In genomic region chr11:47583844-47584243, GRCh38 we compare ENCODE assay signal across 26 cellular contexts. TPM values are rescaled to one million over a fixed set of nuclear protein-coding genes. Genes with fewer than 3 reads are reported as not detected.
DNase-seq lines count a peak whose midpoint lies in the region; ATAC-seq and TF ChIP-seq lines count a peak whose summit lies in the region.
"Had no signal": no experiment of that assay in that cellular context is flagged by ENCODE, and none has a peak within 500 bp of the region (broad histone marks: within the 10 kb centered on the region; RNA-seq: fewer than 3 reads in every experiment).

No MANE protein-coding gene starts in this region.

- CTCF ChIA-PET in CD4-positive, alpha-beta T cell (lab: Charles Lee) = no interaction called here
- CTCF ChIA-PET in HEK293 (lab: Yijun Ruan, JAX) = no interaction called here

- H3K36me3 Mint-ChIP-seq in CD4-positive, alpha-beta T cell (ENCODE audit: low read depth) = peaks cover 53% of the 10 kb centered on the region
- H3K36me3 Mint-ChIP-seq in brain = peaks cover 56% of the 10 kb centered on the region
- peaks cover 38% of the 10 kb centered on the region for H3K36me3 Mint-ChIP-seq in stimulated activated memory B cell treated with anti-CD40 and anti-IgM and Interleukin-4, amounts not matched to agents 10 μg/mL and 1 μg/mL and 100 μg/mL, for 72 hours

- TF ChIP-seq CTCF in CD4-positive, alpha-beta T cell (IDR thresholded peaks at IDR 0.05) = no peak
- TF ChIP-seq CTCF in HEK293 (tag by site-specific recombination; IDR thresholded peaks at IDR 0.05) (no peak), brain (conservative IDR thresholded peaks at IDR 0.05) (no peak)

- peak overlapping the region; percentile 54 for H3K4me3 Mint-ChIP-seq in CD4-positive, alpha-beta T cell
- H3K4me3 Mint-ChIP-seq in brain = peak overlapping the region in 1 of 5 experiments; percentile 75
- H3K4me3 Mint-ChIP-seq in stimulated activated memory B cell treated with anti-CD40 and anti-IgM and Interleukin-4, amounts not matched to agents 10 μg/mL and 1 μg/mL and 100 μg/mL, for 72 hours = no peak overlapping the region

- no peaks in the 10 kb centered on the region for H3K4me1 ChIP-seq in HEK293 (ENCODE audit: control insufficient read depth, insufficient read depth, low read length)
- H3K4me1 ChIP-seq: HAP-1 had no signal

- no peak overlapping the region for H3K27ac ChIP-seq in CD4-positive, alpha-beta T cell (ENCODE audit: low read depth, low read length)
- H3K27ac ChIP-seq in HEK293 (ENCODE audit: extremely low read depth, low read depth, low read length) = no peak overlapping the region
- H3K27ac ChIP-seq: BLaER1, SK-N-MC had no signal

- POLR2A ChIA-PET in CD4-positive, alpha-beta T cell (lab: Charles Lee) = no interaction called here
- POLR2A ChIA-PET in HEK293 (lab: Yijun Ruan, JAX) = interaction anchor here (0.6 kb wide), 1 partner anchor 106 kb away, joined by 3 read pairs; no protein-coding TSS in a partner anchor

- H3K27me3 Mint-ChIP-seq in CD4-positive, alpha-beta T cell = no peaks in the 10 kb centered on the region
- H3K27me3 Mint-ChIP-seq in brain = peaks cover 11% of the 10 kb centered on the region
- no peaks in the 10 kb centered on the region for H3K27me3 Mint-ChIP-seq in stimulated activated memory B cell treated with anti-CD40 and anti-IgM and Interleukin-4, amounts not matched to agents 10 μg/mL and 1 μg/mL and 100 μg/mL, for 72 hours
- H3K27me3 Mint-ChIP-seq: CD4-positive, CD25-positive, alpha-beta regulatory T cell had no signal

- peaks cover 18% of the 10 kb centered on the region for H3K4me1 Mint-ChIP-seq in CD4-positive, alpha-beta T cell (ENCODE audit: low read depth)
- H3K4me1 Mint-ChIP-seq in brain = peaks cover 32% of the 10 kb centered on the region
- peaks cover 14% of the 10 kb centered on the region for H3K4me1 Mint-ChIP-seq in stimulated activated memory B cell treated with anti-CD40 and anti-IgM and Interleukin-4, amounts not matched to agents 10 μg/mL and 1 μg/mL and 100 μg/mL, for 72 hours

- H3K9me3 ChIP-seq in CD4-positive, alpha-beta T cell (ENCODE audit: control insufficient read depth, low read length) = no peaks in the 10 kb centered on the region
- H3K9me3 ChIP-seq in HEK293 (ENCODE audit: control insufficient read depth, insufficient read depth, low read depth, low read length) = no peaks in the 10 kb centered on the region
- H3K9me3 ChIP-seq: BLaER1, HAP-1, MG63 had no signal

- H3K27ac Mint-ChIP-seq in CD4-positive, alpha-beta T cell = no peak overlapping the region
- peak overlapping the region in 3 of 5 experiments; percentile 25 to 72 (median 28) for H3K27ac Mint-ChIP-seq in brain
- no peak overlapping the region for H3K27ac Mint-ChIP-seq in stimulated activated memory B cell treated with anti-CD40 and anti-IgM and Interleukin-4, amounts not matched to agents 10 μg/mL and 1 μg/mL and 100 μg/mL, for 72 hours
- H3K27ac Mint-ChIP-seq: CD4-positive, CD25-positive, alpha-beta regulatory T cell had no signal

- peaks cover 20 to 55% of the 10 kb centered on the region in 2 experiments; a peak in 2 of 3 replicates for H3K36me3 ChIP-seq in HEK293 (ENCODE audit: control insufficient read depth in 2 of 2, insufficient read depth in 1 of 2, low read length in 2 of 2)

- no peaks in the 10 kb centered on the region for H3K27me3 ChIP-seq in CD4-positive, alpha-beta T cell (ENCODE audit: control insufficient read depth, insufficient read depth, low read length)
- H3K27me3 ChIP-seq: BLaER1, MG63 had no signal

- ATAC-seq in CD4-positive, alpha-beta T cell (ENCODE audit: poor library complexity) = no peak
- no peak for ATAC-seq in HG03521 (IDR thresholded peaks at IDR 0.05; ENCODE audit: unreplicated experiment)
- no peak for ATAC-seq in stimulated activated memory B cell treated with anti-CD40 and anti-IgM and Interleukin-4, amounts not matched to agents 10 μg/mL and 1 μg/mL and 100 μg/mL, for 72 hours

- DNase-seq in CD4-positive, alpha-beta T cell = no peak
- DNase-seq in inferior parietal cortex (ENCODE audit: extremely low spot score) = peak; percentile 5
- no peak for DNase-seq in NCI-H510A treated with DMSO at 0.1 percent for 48 hours (lab: John Stamatoyannopoulos, UW)
- DNase-seq in cerebellum (ENCODE audit: low spot score) = no peak
- DNase-seq: CD4-positive, CD25-positive, alpha-beta regulatory T cell; DMS53; GOT3; KBM-7; MG63; NCI-H1105 treated with DMSO at 0.1 percent for 48 hours; NCI-H146; NCI-H1930; NCI-H2107; NCI-H524 treated with DMSO at 0.1 percent for 48 hours; NCI-H774; SIG-M5 had no signal

- intact Hi-C loops in CD4-positive, alpha-beta T cell (cut with DNase I, micrococcal nuclease) = loop anchor here in 1 of 2 experiments (10.0 kb wide), 1 partner anchor 339 kb away; the partner anchor contains the start of gene ACP2

- H3K4me3 ChIP-seq in HEK293 (ENCODE audit: low read depth, low read length) = no peak overlapping the region
- H3K4me3 ChIP-seq: BLaER1, HAP-1, MG63, SK-N-MC had no signal

- H3K9me3 Mint-ChIP-seq in CD4-positive, alpha-beta T cell = no peaks in the 10 kb centered on the region
- peaks cover 0 to under 1% (median 0%) of the 10 kb centered on the region in 5 experiments for H3K9me3 Mint-ChIP-seq in brain
- no peaks in the 10 kb centered on the region for H3K9me3 Mint-ChIP-seq in stimulated activated memory B cell treated with anti-CD40 and anti-IgM and Interleukin-4, amounts not matched to agents 10 μg/mL and 1 μg/mL and 100 μg/mL, for 72 hours
- H3K9me3 Mint-ChIP-seq: CD4-positive, CD25-positive, alpha-beta regulatory T cell had no signal

TF ChIP-seq in HEK293, 187 proteins besides CTCF, POLR2A, EP300 and RAD21:
- TF ChIP-seq ZEB2 (tag by site-specific recombination; IDR thresholded peaks at IDR 0.05) (no peak), EGR2 (tag by site-specific recombination; IDR thresholded peaks at IDR 0.05; ENCODE audit: low read depth) (peak; percentile 38; the same call in 1 of the 2 replicates), ZNF223 (tag by site-specific recombination; IDR thresholded peaks at IDR 0.05) (no peak), WT1 (tag by site-specific recombination; IDR thresholded peaks at IDR 0.05) (no peak), ZFHX2 (tag by site-specific recombination; conservative IDR thresholded peaks at IDR 0.05) (peak; percentile 66)
- TF ChIP-seq, protein P1, sequence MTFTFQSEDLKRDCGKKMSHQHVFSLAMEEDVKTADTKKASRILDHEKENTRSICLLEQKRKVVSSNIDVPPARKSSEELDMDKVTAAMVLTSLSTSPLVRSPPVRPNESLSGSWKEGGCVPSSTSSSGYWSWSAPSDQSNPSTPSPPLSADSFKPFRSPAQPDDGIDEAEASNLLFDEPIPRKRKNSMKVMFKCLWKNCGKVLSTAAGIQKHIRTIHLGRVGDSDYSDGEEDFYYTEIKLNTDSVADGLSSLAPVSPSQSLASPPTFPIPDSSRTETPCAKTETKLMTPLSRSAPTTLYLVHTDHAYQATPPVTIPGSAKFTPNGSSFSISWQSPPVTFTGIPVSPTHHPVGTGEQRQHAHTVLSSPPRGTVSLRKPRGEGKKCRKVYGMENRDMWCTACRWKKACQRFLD (tag by site-specific recombination; IDR thresholded peaks at IDR 0.05) = no peak

RNA-seq across cellular contexts. Expression of gene FAM180B, which starts 2.6 kb away (rescaled TPM):
- under 1 TPM; 0.55 to 0.92 TPM for total RNA-seq in CD4-positive, alpha-beta T cell
- polyA plus RNA-seq in brain (ENCODE audit: insufficient read depth, low read depth, low replicate concordance) = not detected
- not detected for total RNA-seq in cerebellum
- total RNA-seq: Daoy, LHCN-M2 had no signal
- polyA plus RNA-seq: AG04450; CD4-positive, CD25-positive, alpha-beta regulatory T cell had no signal

RNA-seq across cellular contexts. Expression of gene NDUFS3, which starts 5.0 kb away (rescaled TPM):
- total RNA-seq in CD4-positive, alpha-beta T cell = 100 to 1,000 TPM; 139 to 144 TPM
- 158 TPM for polyA plus RNA-seq in brain (ENCODE audit: insufficient read depth, low read depth, low replicate concordance)
- total RNA-seq in cerebellum = 34.6 TPM

RNA-seq across cellular contexts. Expression of gene KBTBD4, which starts 5.1 kb away (rescaled TPM):
- total RNA-seq in CD4-positive, alpha-beta T cell = 10 to 100 TPM; 29.1 to 30.2 TPM
- polyA plus RNA-seq in brain (ENCODE audit: insufficient read depth, low read depth, low replicate concordance) = 19.2 TPM
- total RNA-seq in cerebellum = 24.4 TPM

RNA-seq across cellular contexts. Expression of gene C1QTNF4, which starts 10.4 kb away (rescaled TPM):
- under 1 TPM; 0.41 to 0.92 TPM for total RNA-seq in CD4-positive, alpha-beta T cell
- polyA plus RNA-seq in brain (ENCODE audit: insufficient read depth, low read depth, low replicate concordance) = 15.8 TPM
- 17.7 TPM for total RNA-seq in cerebellum
- total RNA-seq: Daoy, LHCN-M2 had no signal

RNA-seq across cellular contexts. Expression of gene PTPMT1, which starts 18.4 kb away (rescaled TPM):
- total RNA-seq in CD4-positive, alpha-beta T cell = 10 to 100 TPM; 18.9 to 26.7 TPM
- 52.2 TPM for polyA plus RNA-seq in brain (ENCODE audit: insufficient read depth, low read depth, low replicate concordance)
- total RNA-seq in cerebellum = 19.7 TPM

Comparison
In these comparisons a context has a peak if more than half of its experiments do, and no peak if none do; other contexts are left out.
1. H3K27ac Mint-ChIP-seq: peak in brain (3 of 5); none in CD4-positive, alpha-beta T cell (single experiment) and stimulated activated memory B cell treated with anti-CD40 and anti-IgM and Interleukin-4, amounts not matched to agents 10 μg/mL and 1 μg/mL and 100 μg/mL, for 72 hours (single experiment).